Comparison of ENCODE assay signal across 23 cellular contexts in the genomic region with DNA sequence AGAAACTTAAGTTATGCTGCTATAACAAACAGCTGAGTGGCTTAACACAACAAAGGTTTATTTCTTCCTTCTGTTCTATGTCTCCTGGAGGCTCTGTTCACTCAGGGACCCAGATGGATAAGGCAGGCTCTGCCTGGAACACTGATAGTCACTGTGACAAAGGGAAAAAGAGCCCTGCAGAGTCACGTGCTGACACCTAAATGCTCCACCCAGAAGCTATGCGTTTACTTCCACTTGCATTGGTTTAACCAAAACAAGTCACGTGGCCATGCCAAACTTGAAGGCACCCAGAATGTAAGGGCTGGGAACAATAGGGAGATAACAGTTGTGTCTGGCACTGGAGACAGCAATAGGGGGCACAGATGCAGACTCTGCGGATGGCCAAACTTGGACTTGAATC. TPM values are rescaled to one million over a fixed set of nuclear protein-coding genes. Genes with fewer than 3 reads are reported as not detected.
DNase-seq lines count a peak whose midpoint lies in the region; ATAC-seq and TF ChIP-seq lines count a peak whose summit lies in the region.
"Had no signal": no experiment of that assay in that cellular context is flagged by ENCODE, and none has a peak within 500 bp of the region (broad histone marks: within the 10 kb centered on the region; RNA-seq: fewer than 3 reads in every experiment).

No MANE protein-coding gene starts in this region.

- no peak overlapping the region for H2BK5ac ChIP-seq in mesendoderm (ENCODE audit: low read length)

- no peaks in the 10 kb centered on the region for H3K79me2 ChIP-seq in mesendoderm (ENCODE audit: control insufficient read depth, insufficient read depth, low read length)

- DNase-seq in NCI-H146 (lab: John Stamatoyannopoulos, UW) (peak; percentile 19), NCI-H146 treated with DMSO at 0.1 percent for 48 hours (lab: John Stamatoyannopoulos, UW; ENCODE audit: unreplicated experiment) (no peak), NCI-H69 (lab: John Stamatoyannopoulos, UW) (peak; percentile 29), mesendoderm (peak; percentile 37), WTC11 (ENCODE audit: low spot score) (no peak), SW 1271 (lab: John Stamatoyannopoulos, UW) (no peak)
- no peak for DNase-seq in activated CD4-positive, alpha-beta T cell treated with anti-CD3 and anti-CD28 coated beads for 36 hours
- DNase-seq: Caco-2; CD4-positive, alpha-beta memory T cell; DMS 273 treated with DMSO at 0.1 percent for 48 hours; DMS79 treated with DMSO at 0.1 percent for 48 hours; KG1; NCI-H1092; NCI-H1436; NCI-H2029; NCI-H524 treated with DMSO at 0.1 percent for 48 hours; Right ventricle myocardium superior had no signal

- peaks cover 36% of the 10 kb centered on the region for H3K27me3 Mint-ChIP-seq in activated T-helper 17 cell treated with anti-CD3 and anti-CD28 coated beads, Interleukin-2, amount 50 U/mL, for 72 hours
- no peaks in the 10 kb centered on the region for H3K27me3 Mint-ChIP-seq in WTC11 (ENCODE audit: low read depth)
- H3K27me3 Mint-ChIP-seq in activated CD4-positive, alpha-beta T cell treated with anti-CD3 and anti-CD28 coated beads for 36 hours, result peaks cover 17% of the 10 kb centered on the region

- H3K4me1 ChIP-seq in mesendoderm (ENCODE audit: control insufficient read depth, low read depth, low read length), result no peaks in the 10 kb centered on the region

- H3K4me3 Mint-ChIP-seq in activated T-helper 17 cell treated with anti-CD3 and anti-CD28 coated beads, Interleukin-2, amount 50 U/mL, for 72 hours, result no peak overlapping the region
- H3K4me3 Mint-ChIP-seq in WTC11, result no peak overlapping the region
- no peak overlapping the region for H3K4me3 Mint-ChIP-seq in activated CD4-positive, alpha-beta T cell treated with anti-CD3 and anti-CD28 coated beads for 36 hours
- H3K4me3 Mint-ChIP-seq: CD4-positive, alpha-beta memory T cell had no signal

- no peak overlapping the region for H3K9ac ChIP-seq in mesendoderm (ENCODE audit: low read length)
- H3K9ac ChIP-seq: BLaER1 treated with 17β-estradiol and CSF1 and Interleukin-3, amounts not matched to agents 10 nM and 100 nM had no signal

- no peaks in the 10 kb centered on the region for H3K27me3 ChIP-seq in mesendoderm (ENCODE audit: insufficient read depth, low read length, poor library complexity)

- no peak for ATAC-seq in activated T-helper 17 cell treated with anti-CD3 and anti-CD28 coated beads, Interleukin-2, amount 50 U/mL, for 72 hours (replicated peaks)
- no peak for ATAC-seq in WTC11
- no peak for ATAC-seq in activated CD4-positive, alpha-beta T cell treated with anti-CD3 and anti-CD28 coated beads for 36 hours

- TF ChIP-seq CTCF in WTC11 (IDR thresholded peaks at IDR 0.05), result no peak

- intact Hi-C loops in activated CD4-positive, alpha-beta T cell treated with anti-CD3 and anti-CD28 coated beads for 36 hours (cut with DNase I, micrococcal nuclease), result no loop called here

- no peaks in the 10 kb centered on the region for H3K36me3 ChIP-seq in mesendoderm (ENCODE audit: control insufficient read depth, insufficient read depth, low read length)
- H3K36me3 ChIP-seq: BLaER1 treated with 17β-estradiol and CSF1 and Interleukin-3, amounts not matched to agents 10 nM and 100 nM had no signal

- H2BK120ac ChIP-seq in mesendoderm (ENCODE audit: low read depth, low read length), result no peak overlapping the region

- no peak overlapping the region for H3K4ac ChIP-seq in mesendoderm (ENCODE audit: low read depth, low read length)

- no peak overlapping the region for H3K4me2 ChIP-seq in mesendoderm (ENCODE audit: low read length)
- H3K4me2 ChIP-seq: BLaER1 treated with 17β-estradiol and CSF1 and Interleukin-3, amounts not matched to agents 10 nM and 100 nM had no signal

- CTCF ChIA-PET in WTC11 (lab: Charles Lee), result interaction anchor here (0.6 to 2.1 kb wide), 5 partner anchors 10 to 49 kb away, joined by 4 to 9 read pairs (median 4); no protein-coding TSS in a partner anchor
- CTCF ChIA-PET in activated CD4-positive, alpha-beta T cell treated with anti-CD3 and anti-CD28 coated beads for 36 hours (lab: Charles Lee), result interaction anchor here (1.0 to 2.6 kb wide), 5 partner anchors 10 to 46 kb away, joined by 3 to 19 read pairs (median 5); no protein-coding TSS in a partner anchor

- H3K18ac ChIP-seq in mesendoderm (ENCODE audit: low read length), result no peak overlapping the region

- H4K5ac ChIP-seq in mesendoderm (ENCODE audit: low read length), result no peak overlapping the region

- POLR2A ChIA-PET in WTC11 (lab: Charles Lee), result no interaction called here
- POLR2A ChIA-PET in activated CD4-positive, alpha-beta T cell treated with anti-CD3 and anti-CD28 coated beads for 36 hours (lab: Charles Lee), result no interaction called here

- no peak overlapping the region for H2AK5ac ChIP-seq in mesendoderm (ENCODE audit: low read length)

- no peak overlapping the region for H4K8ac ChIP-seq in mesendoderm (ENCODE audit: low read depth, low read length)

- no peak overlapping the region for H3K4me3 ChIP-seq in mesendoderm (ENCODE audit: low read length)
- H3K4me3 ChIP-seq: BLaER1 treated with 17β-estradiol and CSF1 and Interleukin-3, amounts not matched to agents 10 nM and 100 nM had no signal

- no peaks in the 10 kb centered on the region for H3K4me1 Mint-ChIP-seq in activated T-helper 17 cell treated with anti-CD3 and anti-CD28 coated beads, Interleukin-2, amount 50 U/mL, for 72 hours
- peaks cover 6% of the 10 kb centered on the region for H3K4me1 Mint-ChIP-seq in WTC11
- no peaks in the 10 kb centered on the region for H3K4me1 Mint-ChIP-seq in activated CD4-positive, alpha-beta T cell treated with anti-CD3 and anti-CD28 coated beads for 36 hours
- H3K4me1 Mint-ChIP-seq: CD4-positive, alpha-beta memory T cell had no signal

- H3K27ac Mint-ChIP-seq in activated T-helper 17 cell treated with anti-CD3 and anti-CD28 coated beads, Interleukin-2, amount 50 U/mL, for 72 hours, result no peak overlapping the region
- H3K27ac Mint-ChIP-seq in WTC11, result no peak overlapping the region
- no peak overlapping the region for H3K27ac Mint-ChIP-seq in activated CD4-positive, alpha-beta T cell treated with anti-CD3 and anti-CD28 coated beads for 36 hours
- H3K27ac Mint-ChIP-seq: CD4-positive, alpha-beta memory T cell had no signal

- no peak overlapping the region for H3K27ac ChIP-seq in mesendoderm (ENCODE audit: low read depth, low read length)
- H3K27ac ChIP-seq: 22Rv1; BLaER1 treated with 17β-estradiol and CSF1 and Interleukin-3, amounts not matched to agents 10 nM and 100 nM had no signal

- no peaks in the 10 kb centered on the region for H3K9me3 Mint-ChIP-seq in activated T-helper 17 cell treated with anti-CD3 and anti-CD28 coated beads, Interleukin-2, amount 50 U/mL, for 72 hours
- peaks cover 5% of the 10 kb centered on the region for H3K9me3 Mint-ChIP-seq in WTC11
- H3K9me3 Mint-ChIP-seq in activated CD4-positive, alpha-beta T cell treated with anti-CD3 and anti-CD28 coated beads for 36 hours (ENCODE audit: low read depth), result no peaks in the 10 kb centered on the region
- H3K9me3 Mint-ChIP-seq: CD4-positive, alpha-beta memory T cell had no signal

- H3K56ac ChIP-seq in mesendoderm (ENCODE audit: low read length), result no peak overlapping the region

- no peak overlapping the region for H2BK15ac ChIP-seq in mesendoderm (replicated peaks; ENCODE audit: low read depth)

- no peaks in the 10 kb centered on the region for H3K36me3 Mint-ChIP-seq in activated T-helper 17 cell treated with anti-CD3 and anti-CD28 coated beads, Interleukin-2, amount 50 U/mL, for 72 hours (ENCODE audit: low read depth)
- no peaks in the 10 kb centered on the region for H3K36me3 Mint-ChIP-seq in WTC11
- no peaks in the 10 kb centered on the region for H3K36me3 Mint-ChIP-seq in activated CD4-positive, alpha-beta T cell treated with anti-CD3 and anti-CD28 coated beads for 36 hours (ENCODE audit: low read depth)
- H3K36me3 Mint-ChIP-seq: CD4-positive, alpha-beta memory T cell had no signal

- WGBS in mesendoderm (ENCODE audit: extremely low coverage, insufficient coverage, low lambda C conversion rate), result no CpG with 5 or more reads among the region's 4 CpGs

- H3K23ac ChIP-seq in mesendoderm (ENCODE audit: low read length), result no peak overlapping the region

- H3K79me1 ChIP-seq in mesendoderm (ENCODE audit: low read length), result no peaks in the 10 kb centered on the region

TF ChIP-seq in WTC11, 78 proteins besides CTCF, POLR2A, EP300 and RAD21 (continues in another document):
- TF ChIP-seq CREB1 (CRISPR knock-in tag; IDR thresholded peaks at IDR 0.05), result no peak
- no peak for TF ChIP-seq ZNF121 (CRISPR knock-in tag; IDR thresholded peaks at IDR 0.05)
- TF ChIP-seq, protein P1, sequence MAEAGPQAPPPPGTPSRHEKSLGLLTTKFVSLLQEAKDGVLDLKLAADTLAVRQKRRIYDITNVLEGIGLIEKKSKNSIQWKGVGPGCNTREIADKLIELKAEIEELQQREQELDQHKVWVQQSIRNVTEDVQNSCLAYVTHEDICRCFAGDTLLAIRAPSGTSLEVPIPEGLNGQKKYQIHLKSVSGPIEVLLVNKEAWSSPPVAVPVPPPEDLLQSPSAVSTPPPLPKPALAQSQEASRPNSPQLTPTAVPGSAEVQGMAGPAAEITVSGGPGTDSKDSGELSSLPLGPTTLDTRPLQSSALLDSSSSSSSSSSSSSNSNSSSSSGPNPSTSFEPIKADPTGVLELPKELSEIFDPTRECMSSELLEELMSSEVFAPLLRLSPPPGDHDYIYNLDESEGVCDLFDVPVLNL (CRISPR knock-in tag; IDR thresholded peaks at IDR 0.05; ENCODE audit: borderline replicate concordance, low read depth), result no peak

RNA-seq across cellular contexts. Expression of a gene that starts 3.4 kb away (rescaled TPM):
- 0.22 TPM for polyA plus RNA-seq in mesendoderm (2013, experiment 1 of 2)
- polyA plus RNA-seq in mesendoderm (2013, experiment 2 of 2), result 0.20 TPM
- not detected for total RNA-seq in activated T-helper 17 cell treated with anti-CD3 and anti-CD28 coated beads, Interleukin-2, amount 50 U/mL, for 72 hours
- total RNA-seq in WTC11 (2021), result 0.09 to 0.41 TPM (median 0.39 TPM) in 3 replicates
- not detected for total RNA-seq in activated CD4-positive, alpha-beta T cell treated with anti-CD3 and anti-CD28 coated beads for 36 hours
- total RNA-seq: Caco-2; CD4-positive, alpha-beta memory T cell; Right ventricle myocardium superior; RPMI7951; SK-MEL-5 had no signal
- polyA plus RNA-seq: CD4-positive, alpha-beta memory T cell had no signal

RNA-seq across cellular contexts. Expression of a gene that starts 28.8 kb away (rescaled TPM):
- not detected for polyA plus RNA-seq in mesendoderm (2013, experiment 1 of 2)
- not detected for polyA plus RNA-seq in mesendoderm (2013, experiment 2 of 2)
- total RNA-seq in activated T-helper 17 cell treated with anti-CD3 and anti-CD28 coated beads, Interleukin-2, amount 50 U/mL, for 72 hours, result not detected
- not detected in 3 replicates for total RNA-seq in WTC11 (2021)
- total RNA-seq in activated CD4-positive, alpha-beta T cell treated with anti-CD3 and anti-CD28 coated beads for 36 hours, result not detected
- total RNA-seq: Caco-2; CD4-positive, alpha-beta memory T cell; H1; Right ventricle myocardium superior; RPMI7951; SK-MEL-5 had no signal
- polyA plus RNA-seq: CD4-positive, alpha-beta memory T cell; H1 had no signal

RNA-seq across cellular contexts. Expression of a gene that starts 31.8 kb away (rescaled TPM):
- not detected for polyA plus RNA-seq in mesendoderm (2013, experiment 1 of 2)
- polyA plus RNA-seq in mesendoderm (2013, experiment 2 of 2), result not detected
- total RNA-seq in activated T-helper 17 cell treated with anti-CD3 and anti-CD28 coated beads, Interleukin-2, amount 50 U/mL, for 72 hours, result not detected
- total RNA-seq in WTC11 (2021), result not detected in 3 replicates
- total RNA-seq in activated CD4-positive, alpha-beta T cell treated with anti-CD3 and anti-CD28 coated beads for 36 hours, result not detected
- total RNA-seq: CD4-positive, alpha-beta memory T cell; H1; Right ventricle myocardium superior; RPMI7951; SK-MEL-5 had no signal
- polyA plus RNA-seq: CD4-positive, alpha-beta memory T cell; H1 had no signal

RNA-seq across cellular contexts. Expression of a gene that starts 53.9 kb away (rescaled TPM):
- polyA plus RNA-seq in mesendoderm (2013, experiment 1 of 2), result not detected
- not detected for polyA plus RNA-seq in mesendoderm (2013, experiment 2 of 2)
- total RNA-seq in activated T-helper 17 cell treated with anti-CD3 and anti-CD28 coated beads, Interleukin-2, amount 50 U/mL, for 72 hours, result not detected
- not detected in 3 replicates for total RNA-seq in WTC11 (2021)
- not detected for total RNA-seq in activated CD4-positive, alpha-beta T cell treated with anti-CD3 and anti-CD28 coated beads for 36 hours
- total RNA-seq: Caco-2; CD4-positive, alpha-beta memory T cell; H1; Right ventricle myocardium superior; RPMI7951; SK-MEL-5 had no signal
- polyA plus RNA-seq: CD4-positive, alpha-beta memory T cell; H1 had no signal

Comparison
In these comparisons a context has a peak if more than half of its experiments do, and no peak if none do; other contexts are left out.
1. DNase-seq: peak in NCI-H146 (single experiment), NCI-H69 (single experiment) and mesendoderm (single experiment); none in NCI-H146 treated with DMSO at 0.1 percent for 48 hours (single experiment), WTC11 (single experiment), SW 1271 (0 of 2) and activated CD4-positive, alpha-beta T cell treated with anti-CD3 and anti-CD28 coated beads for 36 hours (single experiment).